13 cellular contexts compared by ENCODE assay signal in genomic region chr3:183880121-183880520, GRCh38. TPM values are rescaled to one million over a fixed set of nuclear protein-coding genes. Genes with fewer than 3 reads are reported as not detected.
DNase-seq lines count a peak whose midpoint lies in the region; ATAC-seq and TF ChIP-seq lines count a peak whose summit lies in the region.
"Had no signal": no experiment of that assay in that cellular context is flagged by ENCODE, and none has a peak within 500 bp of the region (broad histone marks: within the 10 kb centered on the region; RNA-seq: fewer than 3 reads in every experiment).

No MANE protein-coding gene starts in this region.

- ATAC-seq in activated naive CD8-positive, alpha-beta T cell treated with anti-CD3 and anti-CD28 coated beads, Interleukin-2, amount 50 U/mL, for 24 hours, result no peak

- H3K9me3 Mint-ChIP-seq in CD14-positive monocyte, result peaks cover 0 to 2% (median 0%) of the 10 kb centered on the region in 7 donors
- no peaks in the 10 kb centered on the region for H3K9me3 Mint-ChIP-seq in activated naive CD8-positive, alpha-beta T cell treated with anti-CD3 and anti-CD28 coated beads, Interleukin-2, amount 50 U/mL, for 24 hours

- H3K9me3 ChIP-seq in neutrophil, result no peaks in the 10 kb centered on the region

- no peak overlapping the region for H3K4me3 ChIP-seq in neutrophil (ENCODE audit: low read depth in 1 of 2, low read length in 1 of 2)

- no peaks in the 10 kb centered on the region for H3K27me3 ChIP-seq in neutrophil

- TF ChIP-seq CTCF in CD14-positive monocyte (IDR thresholded peaks at IDR 0.05) (no peak), neutrophil (IDR thresholded peaks at IDR 0.05) (no peak)

- H3K27ac Mint-ChIP-seq in CD14-positive monocyte, result peak overlapping the region; percentile 71 to 93 (median 85)
- no peak overlapping the region for H3K27ac Mint-ChIP-seq in activated naive CD8-positive, alpha-beta T cell treated with anti-CD3 and anti-CD28 coated beads, Interleukin-2, amount 50 U/mL, for 24 hours

- H3K4me3 Mint-ChIP-seq in CD14-positive monocyte, result peak overlapping the region in 1 of 2 donors; percentile 78
- no peak overlapping the region for H3K4me3 Mint-ChIP-seq in activated naive CD8-positive, alpha-beta T cell treated with anti-CD3 and anti-CD28 coated beads, Interleukin-2, amount 50 U/mL, for 24 hours

- intact Hi-C loops in CD14-positive monocyte (cut with micrococcal nuclease), result loop anchor here in 1 of 2 donors (5.0 to 10.0 kb wide), 2 partner anchors 53 to 415 kb away; partner anchors contain the start of gene MAP6D1

- peaks cover 50 to 75% of the 10 kb centered on the region in 2 experiments for H3K4me1 ChIP-seq in neutrophil (ENCODE audit: control insufficient read depth in 1 of 2, insufficient read depth in 1 of 2, low read depth in 1 of 2, low read length in 1 of 2)

- DNase-seq in CD14-positive monocyte (ENCODE audit: low spot score) (no peak), MV-4-11 (lab: John Stamatoyannopoulos, UW) (peak; percentile 82), SKM-1 treated with dmso at 0.1 percent for 144 hours (lab: John Stamatoyannopoulos, UW; ENCODE audit: unreplicated experiment) (peak; percentile 42), medulla oblongata (ENCODE audit: extremely low spot score) (no peak), substantia nigra (lab: John Stamatoyannopoulos, UW) (no peak)
- no peak for DNase-seq in activated naive CD8-positive, alpha-beta T cell treated with anti-CD3 and anti-CD28 coated beads, Interleukin-2, amount 50 U/mL, for 24 hours
- DNase-seq: COR-L47, GOT3, KG1, NCI-H187, NCI-H526 treated with DMSO at 0.1 percent for 48 hours had no signal

- H3K36me3 ChIP-seq in neutrophil, result no peaks in the 10 kb centered on the region

- H3K27me3 Mint-ChIP-seq in CD14-positive monocyte (ENCODE audit: low read depth in 3 of 3), result peaks cover 0 to 5% (median 0%) of the 10 kb centered on the region in 3 donors
- no peaks in the 10 kb centered on the region for H3K27me3 Mint-ChIP-seq in activated naive CD8-positive, alpha-beta T cell treated with anti-CD3 and anti-CD28 coated beads, Interleukin-2, amount 50 U/mL, for 24 hours

- peaks cover 4 to 12% of the 10 kb centered on the region in 2 donors for H3K36me3 Mint-ChIP-seq in CD14-positive monocyte
- peaks cover 31% of the 10 kb centered on the region for H3K36me3 Mint-ChIP-seq in activated naive CD8-positive, alpha-beta T cell treated with anti-CD3 and anti-CD28 coated beads, Interleukin-2, amount 50 U/mL, for 24 hours (ENCODE audit: low read depth)

- H3K27ac ChIP-seq in neutrophil (peak overlapping the region; percentile 61), substantia nigra (ENCODE audit: low read depth, low read length, poor library complexity, severe bottlenecking) (no peak overlapping the region)
- H3K27ac ChIP-seq: C4-2B had no signal

- H3K4me1 Mint-ChIP-seq in CD14-positive monocyte, result peaks cover 80% of the 10 kb centered on the region
- peaks cover 60% of the 10 kb centered on the region for H3K4me1 Mint-ChIP-seq in activated naive CD8-positive, alpha-beta T cell treated with anti-CD3 and anti-CD28 coated beads, Interleukin-2, amount 50 U/mL, for 24 hours

RNA-seq across cellular contexts. Expression of gene PARL, which starts 4.6 kb away (rescaled TPM):
- polyA plus RNA-seq in CD14-positive monocyte, result 100 to 1,000 TPM; 155 to 196 TPM

RNA-seq across cellular contexts. Expression of gene MAP6D1, which starts 54.7 kb away (rescaled TPM):
- polyA plus RNA-seq in CD14-positive monocyte, result under 1 TPM in 1 of 2 donors, not detected in 1; 0.18 TPM

Comparison
In these comparisons a context has a peak if more than half of its experiments do, and no peak if none do; other contexts are left out.
1. DNase-seq: peak in MV-4-11 (single experiment) and SKM-1 treated with dmso at 0.1 percent for 144 hours (single experiment); none in CD14-positive monocyte (single experiment), medulla oblongata (single experiment), substantia nigra (0 of 49) and activated naive CD8-positive, alpha-beta T cell treated with anti-CD3 and anti-CD28 coated beads, Interleukin-2, amount 50 U/mL, for 24 hours (single experiment).